8 cellular contexts compared by ENCODE assay signal in genomic region chr1:32012709-32013385, GRCh38. TPM values are rescaled to one million over a fixed set of nuclear protein-coding genes. Genes with fewer than 3 reads are reported as not detected.
DNase-seq lines count a peak whose midpoint lies in the region; ATAC-seq, FAIRE-seq and TF ChIP-seq lines count a peak whose summit lies in the region.

No MANE protein-coding gene starts in this region.

- peak overlapping the region; percentile 95 for H3K27ac ChIP-seq in CD4-positive, alpha-beta memory T cell (ENCODE audit: low read depth, low read length)
- H3K27ac ChIP-seq in H1 (ENCODE audit: low read depth, low read length): peak overlapping the region; percentile 91; the same call in 1 of the 2 replicates
- peak overlapping the region; percentile 98 for H3K27ac ChIP-seq in neural progenitor cell

- no peaks in the 10 kb centered on the region for H3K9me3 ChIP-seq in CD4-positive, alpha-beta memory T cell (ENCODE audit: control insufficient read depth in 1 of 2, low read length in 2 of 2)
- H3K9me3 ChIP-seq in NT2/D1 (ENCODE audit: insufficient read depth, low read length) (peaks cover 6% of the 10 kb centered on the region; the same call in 1 of the 2 replicates), H1 (ENCODE audit: insufficient read depth in 2 of 2, low read depth in 1 of 2, low read length in 1 of 2) (no peaks in the 10 kb centered on the region), neural progenitor cell (ENCODE audit: low read depth) (no peaks in the 10 kb centered on the region)

- H4K5ac ChIP-seq in H1 (ENCODE audit: insufficient read length, low read depth, low read length): peak overlapping the region; percentile 83

- H3K4me2 ChIP-seq in H1 (ENCODE audit: insufficient read depth in 1 of 2, low read depth in 2 of 2, low read length in 2 of 2) (peak overlapping the region; percentile 85 to 89), neural progenitor cell (peak overlapping the region; percentile 68)

- H3K14ac ChIP-seq in H1 (ENCODE audit: insufficient read length): no peak overlapping the region

- H3K79me1 ChIP-seq in H1 (ENCODE audit: low read depth, low read length): no peaks in the 10 kb centered on the region

- H4K20me1 ChIP-seq in H1 (replicated peaks in 1 of 2; ENCODE audit: control insufficient read depth in 1 of 2, insufficient read depth in 2 of 2, low read length in 2 of 2) (peaks cover 22 to 23% of the 10 kb centered on the region in 2 experiments), neural progenitor cell (ENCODE audit: low read depth) (peaks cover 38% of the 10 kb centered on the region)

- peak overlapping the region; percentile 79 for H3K56ac ChIP-seq in H1 (replicated peaks; ENCODE audit: insufficient read length, low read depth, low read length)

- DNase-seq in CD4-positive, alpha-beta memory T cell: no peak
- DNase-seq in NT2/D1 (ENCODE audit: low read depth, low spot score) (no peak), H1 (ENCODE audit: low read depth in 1 of 2, low spot score in 2 of 2) (no peak), neural progenitor cell (ENCODE audit: low spot score) (no peak), DMS 273 treated with DMSO at 0.1 percent for 48 hours (lab: John Stamatoyannopoulos, UW) (no peak)
- DNase-seq in stimulated activated CD4-positive, alpha-beta T cell treated with anti-CD3 and anti-CD28 coated beads, Interleukin-2, amount 100 ng/mL, for 24 hours: no peak

- peak in 1 of 2 experiments; percentile 0; a peak in 1 of 3 replicates for TF ChIP-seq POLR2A in H1 (IDR thresholded peaks at IDR 0.05; ENCODE audit: control extremely low read depth in 1 of 2, low read depth in 2 of 2, low read length in 2 of 2)

- no peak overlapping the region for H3K23ac ChIP-seq in H1 (ENCODE audit: insufficient read length)

- peak overlapping the region; percentile 85 to 94 (median 90) for H3K4me3 Mint-ChIP-seq in CD4-positive, alpha-beta memory T cell
- H3K4me3 Mint-ChIP-seq in neural progenitor cell: peak overlapping the region; percentile 89

- peak overlapping the region; percentile 96 for H4K91ac ChIP-seq in H1 (replicated peaks; ENCODE audit: insufficient read length, low read length)

- POLR2A ChIA-PET in CD4-positive, alpha-beta memory T cell (lab: Charles Lee; ENCODE audit: partially characterized antibody): interaction anchor here (0.6 to 4.0 kb wide), 20 partner anchors 8 to 949 kb away, joined by 3 to 48 read pairs (median 4); partner anchors contain the start of genes BSDC1, HDAC1, KPNA6 and PTP4A2
- POLR2A ChIA-PET in H1 (lab: Charles Lee; ENCODE audit: partially characterized antibody): interaction anchor here (0.6 to 5.2 kb wide), 14 partner anchors 9 to 805 kb away, joined by 3 to 49 read pairs (median 4); partner anchors contain the start of genes KPNA6, S100PBP and TMEM39B

- H3K79me2 ChIP-seq in H1 (ENCODE audit: control insufficient read depth in 1 of 2, insufficient read depth in 2 of 2, low read length in 2 of 2) (peaks cover 31 to 41% of the 10 kb centered on the region in 2 experiments), neural progenitor cell (ENCODE audit: low read depth) (peaks cover 42% of the 10 kb centered on the region)

- no peak overlapping the region; the same call in 1 of the 2 replicates for H2BK12ac ChIP-seq in H1 (ENCODE audit: low read depth, low read length)

- H2BK120ac ChIP-seq in H1 (replicated peaks; ENCODE audit: low read depth, low read length): peak overlapping the region; percentile 88

- peaks cover 20 to 38% (median 27%) of the 10 kb centered on the region in 4 donors for H3K4me1 Mint-ChIP-seq in CD4-positive, alpha-beta memory T cell
- H3K4me1 Mint-ChIP-seq in neural progenitor cell: peaks cover 23% of the 10 kb centered on the region

- TF ChIP-seq EP300 in H1 (IDR thresholded peaks at IDR 0.05; ENCODE audit: borderline replicate concordance in 1 of 2, low read depth in 2 of 2, low read length in 2 of 2): no peak

- H3K27me3 ChIP-seq in CD4-positive, alpha-beta memory T cell (ENCODE audit: insufficient read depth, low read length): no peaks in the 10 kb centered on the region
- H3K27me3 ChIP-seq in NT2/D1 (ENCODE audit: insufficient read depth, insufficient read length) (peaks cover 30% of the 10 kb centered on the region), H1 (replicated peaks in 1 of 4; ENCODE audit: control insufficient read depth in 3 of 4, extremely low read depth in 1 of 4, insufficient read depth in 3 of 4, low read length in 3 of 4) (no peaks in the 10 kb centered on the region), neural progenitor cell (no peaks in the 10 kb centered on the region)

- peaks cover 4 to 23% of the 10 kb centered on the region in 2 donors for H3K36me3 Mint-ChIP-seq in CD4-positive, alpha-beta memory T cell
- H3K36me3 Mint-ChIP-seq in neural progenitor cell: peaks cover 13% of the 10 kb centered on the region

- H2AFZ ChIP-seq in H1 (ENCODE audit: low read length) (no peak overlapping the region), neural progenitor cell (replicated peaks) (peak overlapping the region; percentile 6)

- intact Hi-C loops in CD4-positive, alpha-beta memory T cell (cut with micrococcal nuclease): loop anchor here (1.0 to 2.0 kb wide), 2 partner anchors 59 to 74 kb away; partner anchors contain the start of genes PTP4A2 and TMEM39B

- ATAC-seq in GM21515 (IDR thresholded peaks at IDR 0.05; ENCODE audit: unreplicated experiment): no peak
- ATAC-seq in HG03571 (IDR thresholded peaks at IDR 0.05; ENCODE audit: unreplicated experiment): no peak

- H2AK5ac ChIP-seq in H1 (ENCODE audit: low read depth, low read length): peak overlapping the region; percentile 91

- 0 out of 2 replicates have a peak overlapping the region, but pooled peaks have one; percentile 48 for H2BK20ac ChIP-seq in H1 (ENCODE audit: low read length)

- no peaks in the 10 kb centered on the region for H3K27me3 Mint-ChIP-seq in CD4-positive, alpha-beta memory T cell
- H3K27me3 Mint-ChIP-seq in neural progenitor cell (ENCODE audit: insufficient read depth, low read depth): peaks cover 4% of the 10 kb centered on the region

- H3K4me3 ChIP-seq in CD4-positive, alpha-beta memory T cell (ENCODE audit: low read length in 2 of 2): peak overlapping the region; percentile 2 to 89
- peak overlapping the region; percentile 100 for H3K4me3 ChIP-seq in NT2/D1 (ENCODE audit: insufficient read length, low read depth)
- peak overlapping the region; percentile 65 to 98 (median 95) for H3K4me3 ChIP-seq in H1 (ENCODE audit: extremely low read depth in 1 of 4, insufficient read depth in 2 of 4, low read depth in 3 of 4, low read length in 4 of 4)
- H3K4me3 ChIP-seq in neural progenitor cell: peak overlapping the region; percentile 87

- H3K23me2 ChIP-seq in H1 (ENCODE audit: low read depth, low read length): peaks cover 5% of the 10 kb centered on the region

- H2BK15ac ChIP-seq in H1 (ENCODE audit: low read length): peak overlapping the region; percentile 81; the same call in 1 of the 2 replicates

- H3K9ac ChIP-seq in NT2/D1 (ENCODE audit: insufficient read length, low read depth) (peak overlapping the region; percentile 100), H1 (replicated peaks in 1 of 4; ENCODE audit: extremely low read depth in 1 of 4, low read depth in 3 of 4, low read length in 3 of 4) (peak overlapping the region; percentile 41 to 94 (median 82); a peak in 6 of 7 replicates), neural progenitor cell (no peak overlapping the region)

- CTCF ChIA-PET in CD4-positive, alpha-beta memory T cell (lab: Charles Lee; ENCODE audit: partially characterized antibody): interaction anchor here (4.8 kb wide), 1 partner anchor 10 kb away, joined by 16 read pairs; no protein-coding TSS in a partner anchor
- CTCF ChIA-PET in H1 (lab: Charles Lee; ENCODE audit: partially characterized antibody): no interaction called here

- H3K9me3 Mint-ChIP-seq in CD4-positive, alpha-beta memory T cell: peaks cover 0 to 4% (median 0%) of the 10 kb centered on the region in 8 donors
- H3K9me3 Mint-ChIP-seq in neural progenitor cell: no peaks in the 10 kb centered on the region

- TF ChIP-seq RAD21 in H1 (IDR thresholded peaks at IDR 0.05 in 1 of 2, conservative IDR thresholded peaks at IDR 0.05 in 1 of 2; ENCODE audit: low read depth in 2 of 2, low read length in 2 of 2): no peak

- H3K4ac ChIP-seq in H1 (replicated peaks; ENCODE audit: insufficient read length, low read depth, low read length): peak overlapping the region; percentile 98

- peaks cover 13% of the 10 kb centered on the region for H3F3A ChIP-seq in neural progenitor cell (ENCODE audit: low read depth)

- peaks cover 30% of the 10 kb centered on the region for H3K4me1 ChIP-seq in CD4-positive, alpha-beta memory T cell (ENCODE audit: insufficient read depth, low read length)
- H3K4me1 ChIP-seq in NT2/D1 (ENCODE audit: insufficient read depth, insufficient read length): no peaks in the 10 kb centered on the region
- H3K4me1 ChIP-seq in H1 (replicated peaks in 1 of 4; ENCODE audit: control insufficient read depth in 3 of 4, insufficient read depth in 4 of 4, low read length in 3 of 4): peaks cover 3 to 10% (median 7%) of the 10 kb centered on the region in 4 experiments; a peak in 6 of 7 replicates
- H3K4me1 ChIP-seq in neural progenitor cell: peaks cover 16% of the 10 kb centered on the region

- WGBS in H1 (ENCODE audit: extremely low coverage in 1 of 2, insufficient coverage in 1 of 2, insufficient read length in 1 of 2, insufficient replicate concordance in 2 of 2, low coverage in 1 of 2, low lambda C conversion rate in 2 of 2, missing lambda C conversion rate in 1 of 2), 2 experiments: 63% methylated on average over 12 of the region's 12 CpGs; no CpG with 5 or more reads in 1 of the 2 experiments

- TF ChIP-seq CTCF in H1 (IDR thresholded peaks at IDR 0.05; ENCODE audit: control extremely low read depth in 1 of 3, insufficient read depth in 1 of 3, low read depth in 1 of 3, low read length in 3 of 3) (no peak), neural progenitor cell (IDR thresholded peaks at IDR 0.05) (no peak)

- peak overlapping the region; percentile 91 for H4K8ac ChIP-seq in H1 (ENCODE audit: extremely low read depth, insufficient read depth, low read length)

- peak overlapping the region; percentile 96 to 99 (median 98) for H3K27ac Mint-ChIP-seq in CD4-positive, alpha-beta memory T cell
- H3K27ac Mint-ChIP-seq in neural progenitor cell: peak overlapping the region; percentile 99

- no peak for FAIRE-seq in H1 (lab: Jason Lieb, UNC)

- H3K36me3 ChIP-seq in CD4-positive, alpha-beta memory T cell (ENCODE audit: insufficient read depth, low read length): no peaks in the 10 kb centered on the region
- H3K36me3 ChIP-seq in NT2/D1 (ENCODE audit: insufficient read depth, insufficient read length, low read length) (peaks cover 36% of the 10 kb centered on the region), H1 (ENCODE audit: control insufficient read depth in 2 of 4, insufficient read depth in 4 of 4, low read length in 3 of 4) (peaks cover 0 to 7% (median 3%) of the 10 kb centered on the region in 4 experiments; a peak in 4 of 8 replicates), neural progenitor cell (no peaks in the 10 kb centered on the region)

- H3K18ac ChIP-seq in H1 (ENCODE audit: extremely low read depth, low read length): peak overlapping the region; percentile 78

- H2BK5ac ChIP-seq in H1 (ENCODE audit: low read depth, low read length): peak overlapping the region; percentile 95; the same call in 1 of the 2 replicates

RNA-seq across cellular contexts. Expression of gene KHDRBS1, which starts 0.8 kb away (rescaled TPM):
- total RNA-seq in CD4-positive, alpha-beta memory T cell: 100 to 1,000 TPM; 114 to 122 TPM
- 100 to 1,000 TPM in 1 of 2 donors, 10 to 100 TPM in 1; 70.8 to 116 TPM for polyA plus RNA-seq in CD4-positive, alpha-beta memory T cell
- 281 and 284 TPM in 2 replicates for total RNA-seq in H1 (2021; fragmentation: NEBNext Ultra II Directional; extraction: Animal tissue kit (Norgen Biotek cat#: 25700))
- 53.8 and 62.7 TPM in 2 replicates for polyA plus RNA-seq in H1 (2011; rRNA removed)
- polyA plus RNA-seq in H1 (2011; cell fraction: cytosol; rRNA removed): 64.7 TPM
- 110 TPM for polyA plus RNA-seq in H1 (2011; cell fraction: nucleus; rRNA removed)
- 171 to 223 TPM (median 192 TPM) in 4 replicates for polyA plus RNA-seq in H1 (2012, experiment 1 of 2)
- 72.6 TPM for polyA plus RNA-seq in H1 (2012, experiment 2 of 2)
- 218 TPM for polyA plus RNA-seq in H1 (2013, experiment 1 of 2)
- 211 TPM for polyA plus RNA-seq in H1 (2013, experiment 2 of 2)
- polyA minus RNA-seq in H1 (2011; rRNA and poly(A)+ RNA removed): 49.3 and 53.9 TPM in 2 replicates
- 93.5 TPM for polyA minus RNA-seq in H1 (2011; cell fraction: cytosol; rRNA and poly(A)+ RNA removed)
- 69.0 TPM for polyA minus RNA-seq in H1 (2011; cell fraction: nucleus; rRNA and poly(A)+ RNA removed)
- 159 and 201 TPM in 2 replicates for total RNA-seq in neural progenitor cell (ENCODE audit: low replicate concordance)

RNA-seq across cellular contexts. Expression of gene TMEM39B, which starts 59.9 kb away (rescaled TPM):
- 10 to 100 TPM; 18.4 to 19.1 TPM for total RNA-seq in CD4-positive, alpha-beta memory T cell
- polyA plus RNA-seq in CD4-positive, alpha-beta memory T cell: 1 to 10 TPM; 1.1 to 4.2 TPM
- total RNA-seq in H1 (2021; fragmentation: NEBNext Ultra II Directional; extraction: Animal tissue kit (Norgen Biotek cat#: 25700)): 24.6 and 25.3 TPM in 2 replicates
- polyA plus RNA-seq in H1 (2011; rRNA removed): 32.7 and 39.6 TPM in 2 replicates
- polyA plus RNA-seq in H1 (2011; cell fraction: cytosol; rRNA removed): 23.6 TPM
- polyA plus RNA-seq in H1 (2011; cell fraction: nucleus; rRNA removed): 31.0 TPM
- polyA plus RNA-seq in H1 (2012, experiment 1 of 2): 15.8 to 27.3 TPM (median 23.5 TPM) in 4 replicates
- 24.5 TPM for polyA plus RNA-seq in H1 (2012, experiment 2 of 2)
- polyA plus RNA-seq in H1 (2013, experiment 1 of 2): 23.0 TPM
- polyA plus RNA-seq in H1 (2013, experiment 2 of 2): 25.3 TPM
- polyA minus RNA-seq in H1 (2011; rRNA and poly(A)+ RNA removed): 16.2 and 21.4 TPM in 2 replicates
- polyA minus RNA-seq in H1 (2011; cell fraction: cytosol; rRNA and poly(A)+ RNA removed): 13.9 TPM
- polyA minus RNA-seq in H1 (2011; cell fraction: nucleus; rRNA and poly(A)+ RNA removed): 10.3 TPM
- total RNA-seq in neural progenitor cell (ENCODE audit: low replicate concordance): 2.3 and 11.7 TPM in 2 replicates

Comparison
In these comparisons a context has a peak if more than half of its experiments do, and no peak if none do; other contexts are left out.
1. H3K4me3 ChIP-seq: peak in every context shown above with its lines; median percentile 100 in NT2/D1; 95 in H1; 87 in neural progenitor cell; 46 in CD4-positive, alpha-beta memory T cell.